ENCODE assay signal across 35 cellular contexts in the genomic region with DNA sequence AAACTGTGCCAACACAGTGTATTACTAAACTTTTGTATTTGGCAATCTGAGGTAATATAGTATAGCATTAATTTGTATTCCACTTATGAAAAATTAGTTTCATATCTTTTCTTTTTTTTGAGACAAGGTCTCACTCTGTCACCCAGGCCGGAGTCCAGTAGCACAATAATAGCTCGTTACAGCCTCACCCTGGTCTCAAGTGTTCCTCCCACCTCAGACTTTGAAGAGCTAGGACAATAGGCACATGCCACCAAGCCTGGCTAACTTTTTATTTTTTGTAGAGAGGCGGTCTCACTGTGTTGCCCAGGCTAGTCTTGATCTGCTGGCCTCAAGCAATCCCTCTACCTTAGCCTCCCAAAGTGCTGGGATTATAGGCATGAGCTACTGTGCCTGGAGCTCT.
"Had no signal": no experiment of that assay in that cellular context is flagged by ENCODE, and none has a peak within 500 bp of the region (broad histone marks: within the 10 kb centered on the region; RNA-seq: fewer than 3 reads in every experiment).

No MANE protein-coding gene starts in this region.

- H3K4me1 ChIP-seq: adrenal gland, body of pancreas, breast epithelium, Peyer's patch had no signal

- DNase-seq: activated CD4-positive, alpha-beta T cell treated with anti-CD3 and anti-CD28 coated beads for 1 hour; activated CD4-positive, alpha-beta T cell treated with anti-CD3 and anti-CD28 coated beads for 48 hours; activated CD4-positive, alpha-beta T cell treated with anti-CD3 and anti-CD28 coated beads, Interleukin-2, amount 50 U/mL, for 48 hours; activated CD4-positive, CD25-positive, alpha-beta regulatory T cell; activated CD8-positive, alpha-beta T cell treated with anti-CD3 and anti-CD28 coated beads, Interleukin-2, amount 10 ng/mL, durations not matched to agents 7 days and 5 days; activated gamma-delta T cell; activated naive CD4-positive, alpha-beta T cell treated with anti-CD3 and anti-CD28 coated beads for 36 hours; activated T-cell treated with anti-CD3 and anti-CD28 coated beads, Interleukin-2, amount 50 U/mL, for 24 hours; adrenal gland; body of pancreas; Karpas-422; KBM-7; MG63; NCI-H1048; NCI-H1105 treated with DMSO at 0.1 percent for 48 hours; NCI-H1436; NCI-H1694; NCI-H1930; NCI-H2081 treated with DMSO at 0.1 percent for 48 hours; NCI-H2171; NCI-H510A; NCI-H526; NCI-H748 treated with DMSO at 0.1 percent for 48 hours; NK-92 treated with Interleukin-12 subunit alpha and Interleukin-12 subunit beta, amount 100 ng/mL, for 24 hours; PC-3; Peyer's patch; RPMI8226; SHP77 treated with DMSO at 0.1 percent for 48 hours; T-helper 1 cell; T-helper 2 cell; T-helper 9 cell had no signal

- H3K27ac ChIP-seq: adrenal gland, body of pancreas, breast epithelium, Peyer's patch, VCaP had no signal

- H3K27me3 ChIP-seq: adrenal gland, body of pancreas, breast epithelium, MG63, Peyer's patch had no signal

- H3K4me3 ChIP-seq: adrenal gland, body of pancreas, breast epithelium, MG63, Peyer's patch had no signal

- ATAC-seq: activated CD8-positive, alpha-beta T cell treated with anti-CD3 and anti-CD28 coated beads, Interleukin-2, amount 10 ng/mL, durations not matched to agents 7 days and 5 days; activated naive CD4-positive, alpha-beta T cell treated with anti-CD3 and anti-CD28 coated beads, Interleukin-2, amount 50 U/mL, for 72 hours; body of pancreas; PC-3; SK-N-SH treated with all-trans-retinoic acid at 6 μM for 48 hours had no signal

- H3K9me3 ChIP-seq: adrenal gland, body of pancreas, breast epithelium, Peyer's patch had no signal

- H3K36me3 ChIP-seq: breast epithelium had no signal
